ENCODE assay signal across 9 cellular contexts in genomic region chr12:95815635-95816212, GRCh38.
DNase-seq lines count a peak whose midpoint lies in the region; ATAC-seq and TF ChIP-seq lines count a peak whose summit lies in the region.
"Had no signal": no experiment of that assay in that cellular context is flagged by ENCODE, and none has a peak within 500 bp of the region (broad histone marks: within the 10 kb centered on the region; RNA-seq: fewer than 3 reads in every experiment).

No MANE protein-coding gene starts in this region.

- peak; percentile 23; the same call in 1 of the 2 replicates for TF ChIP-seq CTCF in GM12875 (IDR thresholded peaks at IDR 0.05; ENCODE audit: borderline replicate concordance, insufficient read depth, low read depth, low read length)
- TF ChIP-seq CTCF in astrocyte of the spinal cord (IDR thresholded peaks at IDR 0.05; ENCODE audit: low read depth, low read length): peak; percentile 70

- ATAC-seq in GM21825 (IDR thresholded peaks at IDR 0.05; ENCODE audit: unreplicated experiment) (no peak), GM21381 (IDR thresholded peaks at IDR 0.05; ENCODE audit: unreplicated experiment) (no peak)

- peak; percentile 32 for DNase-seq in NCI-H2029 treated with DMSO at 0.1 percent for 48 hours (lab: John Stamatoyannopoulos, UW)
- peak; percentile 52 for DNase-seq in astrocyte of the spinal cord (ENCODE audit: low read depth, low spot score)
- DNase-seq in left kidney (ENCODE audit: low read depth, low spot score): peak; percentile 47
- DNase-seq in stimulated activated CD4-positive, alpha-beta T cell treated with anti-CD3 and anti-CD28 coated beads, Interleukin-2, amount 100 ng/mL, for 48 hours: no peak
- no peak for DNase-seq in cortex of kidney (lab: John Stamatoyannopoulos, UW)

- H3K4me3 ChIP-seq in GM12875 (ENCODE audit: low read depth, low read length): no peak overlapping the region
- no peak overlapping the region for H3K4me3 ChIP-seq in astrocyte of the spinal cord (ENCODE audit: low read depth, low read length)
- H3K4me3 ChIP-seq: SJSA1 had no signal

- in situ Hi-C loops in astrocyte of the spinal cord (cut with HindIII; ENCODE audit: low sequenced_read_pairs): no loop called here

Comparison
In these comparisons a context has a peak if more than half of its experiments do, and no peak if none do; other contexts are left out.
1. DNase-seq: peak in NCI-H2029 treated with DMSO at 0.1 percent for 48 hours (single experiment), astrocyte of the spinal cord (single experiment) and left kidney (single experiment); none in stimulated activated CD4-positive, alpha-beta T cell treated with anti-CD3 and anti-CD28 coated beads, Interleukin-2, amount 100 ng/mL, for 48 hours (0 of 2) and cortex of kidney (single experiment).